ENCODE assay signal across 14 cellular contexts in the genomic region with DNA sequence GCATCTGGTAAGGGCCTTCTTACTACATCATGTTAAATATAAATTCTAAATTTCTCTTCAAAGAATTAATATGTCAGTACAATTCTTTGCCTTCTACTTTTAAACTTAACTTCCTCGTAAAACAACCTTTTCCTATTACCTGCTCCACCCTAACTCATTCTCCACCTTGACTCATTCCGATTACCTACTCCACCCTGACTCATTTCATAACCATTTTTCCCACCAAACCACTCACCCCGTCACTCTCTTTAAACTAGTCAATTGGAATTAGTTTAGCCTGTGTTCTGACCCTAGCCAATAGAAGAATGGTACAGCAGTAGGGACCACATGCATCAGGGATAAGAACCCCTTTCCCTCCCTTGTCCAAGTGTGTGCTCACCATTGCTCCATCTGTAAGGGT.
DNase-seq lines count a peak whose midpoint lies in the region; ATAC-seq and TF ChIP-seq lines count a peak whose summit lies in the region.
"Had no signal": no experiment of that assay in that cellular context is flagged by ENCODE, and none has a peak within 500 bp of the region (broad histone marks: within the 10 kb centered on the region; RNA-seq: fewer than 3 reads in every experiment).

No MANE protein-coding gene starts in this region.

- no peaks in the 10 kb centered on the region for H3K27me3 ChIP-seq in RWPE2 (ENCODE audit: insufficient read depth, poor library complexity, severe bottlenecking)

- H3K4me1 Mint-ChIP-seq in activated T-cell treated with anti-CD3 and anti-CD28 coated beads, Interleukin-2, amount 50 U/mL, for 72 hours (ENCODE audit: low read depth), result no peaks in the 10 kb centered on the region
- H3K4me1 Mint-ChIP-seq: CD14-positive monocyte had no signal

- no peak overlapping the region for H3K4me3 Mint-ChIP-seq in activated T-cell treated with anti-CD3 and anti-CD28 coated beads, Interleukin-2, amount 50 U/mL, for 72 hours
- H3K4me3 Mint-ChIP-seq: CD14-positive monocyte; CD8-positive, alpha-beta T cell had no signal

- peaks cover 0 to 2% of the 10 kb centered on the region in 2 donors for H3K9me3 Mint-ChIP-seq in activated T-cell treated with anti-CD3 and anti-CD28 coated beads, Interleukin-2, amount 50 U/mL, for 72 hours
- H3K9me3 Mint-ChIP-seq: CD8-positive, alpha-beta T cell had no signal

- no peaks in the 10 kb centered on the region for H3K9me3 ChIP-seq in RWPE2 (ENCODE audit: severe bottlenecking)
- H3K9me3 ChIP-seq: A549 had no signal

- H3K27ac Mint-ChIP-seq in activated T-cell treated with anti-CD3 and anti-CD28 coated beads, Interleukin-2, amount 50 U/mL, for 72 hours, result no peak overlapping the region
- H3K27ac Mint-ChIP-seq: CD14-positive monocyte; CD8-positive, alpha-beta T cell had no signal

- peaks cover 7% of the 10 kb centered on the region for H3K4me1 ChIP-seq in RWPE2 (ENCODE audit: insufficient read depth, poor library complexity, severe bottlenecking)
- H3K4me1 ChIP-seq: A549 had no signal

- H3K27ac ChIP-seq in RWPE2 (ENCODE audit: poor library complexity, severe bottlenecking), result no peak overlapping the region
- H3K27ac ChIP-seq: A549 had no signal

- no peaks in the 10 kb centered on the region for H3K36me3 ChIP-seq in RWPE2 (ENCODE audit: low read depth)

- H3K4me3 ChIP-seq in RWPE2 (ENCODE audit: severe bottlenecking), result no peak overlapping the region
- H3K4me3 ChIP-seq: A549 had no signal

- peak; percentile 41 for DNase-seq in HT1080 (ENCODE audit: low read depth)
- DNase-seq in RWPE2 (ENCODE audit: low spot score), result no peak
- DNase-seq in NAMALWA (ENCODE audit: low spot score), result no peak
- no peak for DNase-seq in iPS-NIHi7 (ENCODE audit: extremely low spot score)
- no peak for DNase-seq in activated T-cell treated with anti-CD3 and anti-CD28 coated beads, Interleukin-2, amount 50 U/mL, for 72 hours
- DNase-seq: CD8-positive, alpha-beta T cell; DMS153; DND-41; GF-D8; HCEC 1CT had no signal

- no peak for TF ChIP-seq CTCF in RWPE2 (IDR thresholded peaks at IDR 0.05; ENCODE audit: poor library complexity, severe bottlenecking)

- ATAC-seq in RWPE2 (ENCODE audit: low read depth) (peak; percentile 58; the same call in 2 of the 3 replicates), esophagus mucosa (peak; percentile 60), HG02938 (IDR thresholded peaks at IDR 0.05; ENCODE audit: unreplicated experiment) (no peak)
- no peak for ATAC-seq in activated T-cell treated with anti-CD3 and anti-CD28 coated beads, Interleukin-2, amount 50 U/mL, for 72 hours (replicated peaks in 1 of 2)
- ATAC-seq: A549; CD8-positive, alpha-beta T cell had no signal

- H3K36me3 Mint-ChIP-seq in activated T-cell treated with anti-CD3 and anti-CD28 coated beads, Interleukin-2, amount 50 U/mL, for 72 hours (ENCODE audit: insufficient read depth in 2 of 2), result no peaks in the 10 kb centered on the region
- H3K36me3 Mint-ChIP-seq: CD14-positive monocyte; CD8-positive, alpha-beta T cell had no signal

- H3K27me3 Mint-ChIP-seq in activated T-cell treated with anti-CD3 and anti-CD28 coated beads, Interleukin-2, amount 50 U/mL, for 72 hours (ENCODE audit: low read depth), result peaks cover 5% of the 10 kb centered on the region

Comparison
In these comparisons a context has a peak if more than half of its experiments do, and no peak if none do; other contexts are left out.
1. ATAC-seq: peak in RWPE2 (single experiment) and esophagus mucosa (single experiment); none in HG02938 (single experiment) and activated T-cell treated with anti-CD3 and anti-CD28 coated beads, Interleukin-2, amount 50 U/mL, for 72 hours (0 of 2).